14 cellular contexts compared by ENCODE assay signal in genomic region chr9:93621922-93622321, GRCh38. TPM values are rescaled to one million over a fixed set of nuclear protein-coding genes. Genes with fewer than 3 reads are reported as not detected.
DNase-seq lines count a peak whose midpoint lies in the region; ATAC-seq and TF ChIP-seq lines count a peak whose summit lies in the region.
"Had no signal": no experiment of that assay in that cellular context is flagged by ENCODE, and none has a peak within 500 bp of the region (broad histone marks: within the 10 kb centered on the region; RNA-seq: fewer than 3 reads in every experiment).

No MANE protein-coding gene starts in this region.

- no peak overlapping the region for H3K4me3 ChIP-seq in Peyer's patch
- no peak overlapping the region for H3K4me3 ChIP-seq in lung
- H3K4me3 ChIP-seq: BLaER1, GM23248 had no signal

- no peaks in the 10 kb centered on the region for H3K36me3 Mint-ChIP-seq in stimulated activated effector memory CD8-positive, alpha-beta T cell treated with anti-CD3 and anti-CD28 coated beads, Interleukin-12 subunit alpha, Interleukin-12 subunit beta, amount 100 ng/mL, for 72 hours

- TF ChIP-seq CTCF in Peyer's patch (IDR thresholded peaks at IDR 0.05) = no peak
- TF ChIP-seq CTCF in lung (IDR thresholded peaks at IDR 0.05; ENCODE audit: control extremely low read depth, extremely low read depth) = no peak

- peaks cover 34% of the 10 kb centered on the region for H3K4me1 Mint-ChIP-seq in stimulated activated effector memory CD8-positive, alpha-beta T cell treated with anti-CD3 and anti-CD28 coated beads, Interleukin-12 subunit alpha, Interleukin-12 subunit beta, amount 100 ng/mL, for 72 hours

- TF ChIP-seq POLR2A in Peyer's patch (IDR thresholded peaks at IDR 0.05) = no peak

- ATAC-seq in lung (ENCODE audit: insufficient read depth, low FRiP score) = no peak
- no peak for ATAC-seq in stimulated activated effector memory CD8-positive, alpha-beta T cell treated with anti-CD3 and anti-CD28 coated beads, Interleukin-12 subunit alpha, Interleukin-12 subunit beta, amount 100 ng/mL, for 72 hours
- no peak for ATAC-seq in GM18502 (IDR thresholded peaks at IDR 0.05; ENCODE audit: poor library complexity, unreplicated experiment)
- ATAC-seq in HG02798 (IDR thresholded peaks at IDR 0.05; ENCODE audit: poor library complexity, unreplicated experiment) = no peak

- WGBS in lung, 2 donors = 94 to 95% methylated on average over 4 of the region's 4 CpGs

- H3K27ac ChIP-seq in Peyer's patch (no peak overlapping the region), lung (ENCODE audit: low read depth in 1 of 2, low read length in 1 of 2) (no peak overlapping the region)
- H3K27ac ChIP-seq: BLaER1, GM23248 had no signal

- H3K27me3 ChIP-seq in Peyer's patch (no peaks in the 10 kb centered on the region), lung (ENCODE audit: control insufficient read depth, insufficient read depth) (no peaks in the 10 kb centered on the region)
- H3K27me3 ChIP-seq: BLaER1 had no signal

- H3K9me3 Mint-ChIP-seq in stimulated activated effector memory CD8-positive, alpha-beta T cell treated with anti-CD3 and anti-CD28 coated beads, Interleukin-12 subunit alpha, Interleukin-12 subunit beta, amount 100 ng/mL, for 72 hours = no peaks in the 10 kb centered on the region

- peak overlapping the region; percentile 26 for H3K27ac Mint-ChIP-seq in stimulated activated effector memory CD8-positive, alpha-beta T cell treated with anti-CD3 and anti-CD28 coated beads, Interleukin-12 subunit alpha, Interleukin-12 subunit beta, amount 100 ng/mL, for 72 hours

- H3K4me3 Mint-ChIP-seq in stimulated activated effector memory CD8-positive, alpha-beta T cell treated with anti-CD3 and anti-CD28 coated beads, Interleukin-12 subunit alpha, Interleukin-12 subunit beta, amount 100 ng/mL, for 72 hours = no peak overlapping the region
- H3K4me3 Mint-ChIP-seq: CD8-positive, alpha-beta memory T cell had no signal

- DNase-seq in activated CD8-positive, alpha-beta memory T cell treated with anti-CD3 and anti-CD28 coated beads, Interleukin-2, amount 50 U/mL, for 48 hours = peak; percentile 35
- no peak for DNase-seq in activated CD8-positive, alpha-beta memory T cell treated with anti-CD3 and anti-CD28 coated beads, Interleukin-2, amount 50 U/mL, for 4 hours
- DNase-seq in Peyer's patch (peak in 2 of 3 donors; percentile 5 to 40), lung (ENCODE audit: low spot score) (peak; percentile 25)
- DNase-seq in stimulated activated effector memory CD8-positive, alpha-beta T cell treated with anti-CD3 and anti-CD28 coated beads, Interleukin-12 subunit alpha, Interleukin-12 subunit beta, amount 100 ng/mL, for 72 hours (ENCODE audit: low spot score in 2 of 2) = no peak
- DNase-seq: 8988T; AML-193; Caco-2; CD8-positive, alpha-beta memory T cell; GF-D8; GM23248 had no signal

- H3K36me3 ChIP-seq in Peyer's patch (no peaks in the 10 kb centered on the region), lung (ENCODE audit: control insufficient read depth in 2 of 2, insufficient read depth in 2 of 2, low read length in 2 of 2) (peaks cover 0 to 4% of the 10 kb centered on the region in 2 donors)

- H3K9me3 ChIP-seq in Peyer's patch = no peaks in the 10 kb centered on the region
- no peaks in the 10 kb centered on the region for H3K9me3 ChIP-seq in lung (ENCODE audit: control insufficient read depth in 2 of 2, insufficient read depth in 1 of 2, low read length in 1 of 2)
- H3K9me3 ChIP-seq: Caco-2 had no signal

- H3K4me1 ChIP-seq in Peyer's patch = peaks cover 0 to 9% (median 0%) of the 10 kb centered on the region in 4 donors
- H3K4me1 ChIP-seq in lung (ENCODE audit: control insufficient read depth in 2 of 2, insufficient read depth in 2 of 2, low read length in 2 of 2) = peaks cover 4 to 27% of the 10 kb centered on the region in 2 donors
- H3K4me1 ChIP-seq: Caco-2 had no signal

RNA-seq across cellular contexts. Expression of gene PHF2, which starts 45.5 kb away (rescaled TPM):
- total RNA-seq in Peyer's patch (10 to 100 TPM; 12.3 to 26.4 (median 19.5) TPM), lung (10 to 100 TPM; 33.3 to 33.6 TPM)
- polyA plus RNA-seq in lung = 10 to 100 TPM; 20.1 to 27.1 TPM

Comparison
In these comparisons a context has a peak if more than half of its experiments do, and no peak if none do; other contexts are left out.
1. DNase-seq: peak in activated CD8-positive, alpha-beta memory T cell treated with anti-CD3 and anti-CD28 coated beads, Interleukin-2, amount 50 U/mL, for 48 hours (single experiment), Peyer's patch (2 of 3) and lung (single experiment); none in activated CD8-positive, alpha-beta memory T cell treated with anti-CD3 and anti-CD28 coated beads, Interleukin-2, amount 50 U/mL, for 4 hours (single experiment) and stimulated activated effector memory CD8-positive, alpha-beta T cell treated with anti-CD3 and anti-CD28 coated beads, Interleukin-12 subunit alpha, Interleukin-12 subunit beta, amount 100 ng/mL, for 72 hours (0 of 2).